ENCODE assay signal across 12 cellular contexts in genomic region chr10:30862486-30862885, GRCh38.
DNase-seq lines count a peak whose midpoint lies in the region; ATAC-seq and TF ChIP-seq lines count a peak whose summit lies in the region.
"Had no signal": no experiment of that assay in that cellular context is flagged by ENCODE, and none has a peak within 500 bp of the region (broad histone marks: within the 10 kb centered on the region; RNA-seq: fewer than 3 reads in every experiment).

No MANE protein-coding gene starts in this region.

- intact Hi-C loops in Right ventricle myocardium inferior (cut with DNase I): no loop called here
- intact Hi-C loops in cardiac septum (cut with DNase I): no loop called here
- intact Hi-C loops in uterus (cut with DNase I; ENCODE audit: low total_unique reads): no loop called here
- intact Hi-C loops in mucosa of descending colon (cut with DNase I, micrococcal nuclease): no loop called here

- TF ChIP-seq CTCF in uterus (IDR thresholded peaks at IDR 0.05): no peak
- no peak for TF ChIP-seq CTCF in mucosa of descending colon (IDR thresholded peaks at IDR 0.05)

- no peak overlapping the region for H3K4me3 ChIP-seq in uterus
- no peak overlapping the region for H3K4me3 ChIP-seq in mucosa of descending colon

- H3K4me1 ChIP-seq in uterus: peaks cover 3 to 5% of the 10 kb centered on the region in 2 donors
- H3K4me1 ChIP-seq in mucosa of descending colon (ENCODE audit: low read depth): no peaks in the 10 kb centered on the region
- H3K4me1 ChIP-seq: parathyroid adenoma had no signal

- H3K9me3 ChIP-seq in uterus (no peaks in the 10 kb centered on the region), mucosa of descending colon (no peaks in the 10 kb centered on the region)

- H3K36me3 ChIP-seq in uterus (no peaks in the 10 kb centered on the region), mucosa of descending colon (ENCODE audit: low read depth) (no peaks in the 10 kb centered on the region)

- H3K27ac ChIP-seq in uterus: peak overlapping the region; percentile 73 to 75
- H3K27ac ChIP-seq: parathyroid adenoma had no signal

- H3K27me3 ChIP-seq in uterus: no peaks in the 10 kb centered on the region

- DNase-seq in Right ventricle myocardium inferior (ENCODE audit: missing footprints) (no peak), cardiac septum (ENCODE audit: low spot score) (no peak), SKM-1 (lab: John Stamatoyannopoulos, UW; ENCODE audit: unreplicated experiment) (peak; percentile 39), iris pigment epithelial cell (ENCODE audit: low read depth) (peak; percentile 95), uterus (no peak), mucosa of descending colon (no peak), NCI-H1436 (lab: John Stamatoyannopoulos, UW) (no peak)
- DNase-seq: activated CD4-positive, CD25-positive, alpha-beta regulatory T cell treated with anti-CD3 and anti-CD28 coated beads, Interleukin-2, amount 50 U/mL, for 72 hours; activated gamma-delta T cell treated with Interleukin-2 at 50 U/mL for 16 hours; NCI-H2081 treated with DMSO at 0.1 percent for 48 hours had no signal

- peak; percentile 34 for ATAC-seq in Right ventricle myocardium inferior
- no peak for ATAC-seq in mucosa of descending colon
- no peak for ATAC-seq in HG02610 (IDR thresholded peaks at IDR 0.05; ENCODE audit: unreplicated experiment)

- no peak for TF ChIP-seq POLR2A in uterus (IDR thresholded peaks at IDR 0.05)

Comparison
In these comparisons a context has a peak if more than half of its experiments do, and no peak if none do; other contexts are left out.
1. DNase-seq: peak in SKM-1 (single experiment) and iris pigment epithelial cell (single experiment); none in Right ventricle myocardium inferior (single experiment), cardiac septum (single experiment), uterus (0 of 2), mucosa of descending colon (0 of 3) and NCI-H1436 (single experiment).